26 cellular contexts compared by ENCODE assay signal in the genomic region with DNA sequence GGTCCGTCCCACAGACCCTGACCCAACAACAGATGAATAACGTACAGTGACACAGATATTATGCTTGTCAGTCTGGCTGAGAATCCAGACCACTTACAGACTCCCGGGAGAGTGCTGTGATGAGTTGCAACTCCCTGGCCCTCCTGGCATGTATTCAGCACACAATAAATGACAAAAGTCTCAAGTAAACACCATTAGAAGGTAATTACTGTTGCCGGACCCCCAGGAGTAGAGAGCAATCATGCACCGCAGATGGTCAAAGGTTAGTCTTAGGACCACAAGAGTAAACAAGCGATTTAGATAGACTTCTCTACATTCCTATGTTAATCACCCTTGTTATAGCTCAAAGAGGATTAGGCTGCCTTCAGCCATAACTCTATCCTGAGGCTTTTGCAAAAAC.
DNase-seq lines count a peak whose midpoint lies in the region; ATAC-seq lines count a peak whose summit lies in the region.
"Had no signal": no experiment of that assay in that cellular context is flagged by ENCODE, and none has a peak within 500 bp of the region (broad histone marks: within the 10 kb centered on the region; RNA-seq: fewer than 3 reads in every experiment).

No MANE protein-coding gene starts in this region.

- H3K4me2 ChIP-seq in mesenchymal stem cell (ENCODE audit: low read length, poor library complexity, severe bottlenecking), result no peak overlapping the region
- H3K4me2 ChIP-seq: BLaER1, KMS-11 had no signal

- peaks cover 14% of the 10 kb centered on the region for H3K9me3 ChIP-seq in mesenchymal stem cell (ENCODE audit: control insufficient read depth, low read length)
- H3K9me3 ChIP-seq: BLaER1, Peyer's patch, SJCRH30 had no signal

- ATAC-seq in HG03097 (IDR thresholded peaks at IDR 0.05; ENCODE audit: low FRiP score, unreplicated experiment), result no peak
- ATAC-seq: T-cell had no signal

- H2AFZ ChIP-seq in mesenchymal stem cell (ENCODE audit: low read depth, low read length), result no peak overlapping the region
- H2AFZ ChIP-seq: GM23248 had no signal

- H3K4me1 ChIP-seq in mesenchymal stem cell (ENCODE audit: control insufficient read depth, insufficient read depth, low read depth, low read length), result no peaks in the 10 kb centered on the region
- H3K4me1 ChIP-seq: BLaER1, Peyer's patch, SJCRH30 had no signal

- WGBS in mesenchymal stem cell, result 44% methylated on average over 6 of the region's 6 CpGs

- H4K8ac ChIP-seq in mesenchymal stem cell (ENCODE audit: low read length), result no peak overlapping the region

- no peak overlapping the region for H3K14ac ChIP-seq in mesenchymal stem cell (ENCODE audit: low read length in 2 of 2)

- no peak overlapping the region for H3K27ac ChIP-seq in mesenchymal stem cell (ENCODE audit: low read length, poor library complexity, severe bottlenecking)
- H3K27ac ChIP-seq: BLaER1, GM23248, HL-60, KMS-11, Peyer's patch, SJCRH30 had no signal

- H3K18ac ChIP-seq in mesenchymal stem cell (ENCODE audit: low read depth in 1 of 2, low read length in 2 of 2), result no peak overlapping the region

- no peak overlapping the region for H3K4me3 ChIP-seq in mesenchymal stem cell (ENCODE audit: insufficient read depth in 1 of 2, low read depth in 1 of 2, low read length in 2 of 2)
- H3K4me3 ChIP-seq: BLaER1, GM23248, Peyer's patch, SJCRH30 had no signal

- no peak overlapping the region for H3K9ac ChIP-seq in mesenchymal stem cell (ENCODE audit: low read length)
- H3K9ac ChIP-seq: BLaER1, GM23248, KMS-11 had no signal

- DNase-seq in H4 (ENCODE audit: low spot score), result peak; percentile 5
- peak; percentile 9 for DNase-seq in HuH-7 (ENCODE audit: low spot score)
- DNase-seq in amniotic epithelial cell (ENCODE audit: low read depth), result peak; percentile 8
- DNase-seq in mesenchymal stem cell, result peak; percentile 8
- DNase-seq in NCI-H345 (lab: John Stamatoyannopoulos, UW), result no peak
- DNase-seq in mesenteric fat pad (ENCODE audit: low spot score), result no peak
- DNase-seq in DMS53 treated with DMSO at 0.1 percent for 48 hours (lab: John Stamatoyannopoulos, UW; ENCODE audit: unreplicated experiment), result no peak
- DNase-seq: CD4-positive, alpha-beta T cell; COR-L47; DMS 273 treated with DMSO at 0.1 percent for 48 hours; DND-41; GM23248; IMR-90; MV-4-11; NCI-H1105 treated with DMSO at 0.1 percent for 48 hours; NCI-H1694; NCI-H2081 treated with DMSO at 0.1 percent for 48 hours; NCI-H446 treated with DMSO at 0.1 percent for 48 hours; NCI-H526 treated with DMSO at 0.1 percent for 48 hours; Peyer's patch; T-cell had no signal

- H2AK5ac ChIP-seq in mesenchymal stem cell (ENCODE audit: low read length, severe bottlenecking), result no peak overlapping the region

- no peak overlapping the region for H2BK12ac ChIP-seq in mesenchymal stem cell (ENCODE audit: low read length in 2 of 2)

- no peak overlapping the region for H3K23ac ChIP-seq in mesenchymal stem cell (ENCODE audit: low read length in 2 of 2)

- no peak overlapping the region for H2BK120ac ChIP-seq in mesenchymal stem cell (ENCODE audit: low read depth, low read length)

- no peak overlapping the region for H3K4ac ChIP-seq in mesenchymal stem cell (ENCODE audit: low read depth in 1 of 2, low read length in 2 of 2)

- H2BK5ac ChIP-seq in mesenchymal stem cell (ENCODE audit: low read depth, low read length, poor library complexity, severe bottlenecking), result no peak overlapping the region

- no peak overlapping the region for H2BK15ac ChIP-seq in mesenchymal stem cell (ENCODE audit: low read depth, poor library complexity, severe bottlenecking)

- no peaks in the 10 kb centered on the region for H3K79me1 ChIP-seq in mesenchymal stem cell (replicated peaks; ENCODE audit: low read length, poor library complexity, severe bottlenecking)

- no peaks in the 10 kb centered on the region for H3K36me3 ChIP-seq in mesenchymal stem cell (ENCODE audit: control insufficient read depth in 1 of 2, insufficient read depth in 2 of 2, low read depth in 1 of 2, low read length in 2 of 2)
- H3K36me3 ChIP-seq: BLaER1, Peyer's patch, SJCRH30 had no signal

- H3K27me3 ChIP-seq in mesenchymal stem cell (ENCODE audit: control insufficient read depth in 1 of 2, insufficient read depth in 1 of 2, low read length in 2 of 2), result no peaks in the 10 kb centered on the region
- H3K27me3 ChIP-seq: BLaER1, Peyer's patch, SJCRH30 had no signal

- H4K91ac ChIP-seq in mesenchymal stem cell (ENCODE audit: low read length), result no peak overlapping the region

Comparison
In these comparisons a context has a peak if more than half of its experiments do, and no peak if none do; other contexts are left out.
1. DNase-seq: peak in H4 (single experiment), HuH-7 (single experiment), amniotic epithelial cell (single experiment) and mesenchymal stem cell (single experiment); none in NCI-H345 (single experiment), mesenteric fat pad (single experiment) and DMS53 treated with DMSO at 0.1 percent for 48 hours (single experiment).